Comparison of ENCODE assay signal across 30 cellular contexts in the genomic region with DNA sequence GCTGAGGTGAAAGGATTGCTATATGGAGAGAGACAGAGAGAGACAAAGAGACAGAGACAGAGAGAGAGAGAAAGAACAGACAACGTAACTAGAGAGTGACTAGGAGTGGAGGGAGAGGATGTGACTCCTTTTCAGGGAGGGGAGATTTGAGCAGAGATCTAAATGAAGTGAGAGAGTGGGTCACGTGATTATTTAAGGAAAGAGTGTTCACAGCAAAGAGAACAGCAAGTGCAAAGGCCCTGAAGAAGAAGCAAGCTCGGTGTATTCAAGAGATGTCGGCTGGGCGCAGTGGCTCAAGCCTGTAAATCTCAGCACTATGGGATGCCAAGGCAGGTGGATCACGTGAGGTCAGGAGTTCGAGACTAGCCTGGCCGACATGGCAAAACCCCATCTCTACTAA.
"Had no signal": no experiment of that assay in that cellular context is flagged by ENCODE, and none has a peak within 500 bp of the region (broad histone marks: within the 10 kb centered on the region; RNA-seq: fewer than 3 reads in every experiment).

No MANE protein-coding gene starts in this region.

- H3K36me3 ChIP-seq: neutrophil, pancreas, spleen, suprapubic skin, transverse colon, upper lobe of right lung, uterus had no signal

- H3K36me3 Mint-ChIP-seq: naive B cell; naive thymus-derived CD8-positive, alpha-beta T cell; natural killer cell treated with Interleukin-12 subunit alpha and Interleukin-12 subunit beta and Interleukin-15 and Interleukin-18, amount 100 ng/mL, for 72 hours; stimulated activated memory B cell treated with anti-CD40 and anti-IgM and Interleukin-4, amounts not matched to agents 10 μg/mL and 1 μg/mL and 100 μg/mL, for 72 hours; type B pancreatic cell had no signal

- H3K9me3 Mint-ChIP-seq: naive thymus-derived CD8-positive, alpha-beta T cell; natural killer cell treated with Interleukin-12 subunit alpha and Interleukin-12 subunit beta and Interleukin-15 and Interleukin-18, amount 100 ng/mL, for 72 hours; nephron progenitor cell; neural crest cell; stimulated activated memory B cell treated with anti-CD40 and anti-IgM and Interleukin-4, amounts not matched to agents 10 μg/mL and 1 μg/mL and 100 μg/mL, for 72 hours; stimulated activated naive CD8-positive, alpha-beta T cell treated with anti-CD3 and anti-CD28 coated beads, Interleukin-15, amount 100 ng/mL, for 72 hours; type B pancreatic cell had no signal

- H3K27me3 ChIP-seq: pancreas, suprapubic skin, testis, transverse colon, upper lobe of right lung, uterus had no signal

- H3K27ac Mint-ChIP-seq: naive thymus-derived CD8-positive, alpha-beta T cell; natural killer cell treated with Interleukin-12 subunit alpha and Interleukin-12 subunit beta and Interleukin-15 and Interleukin-18, amount 100 ng/mL, for 72 hours; nephron progenitor cell; stimulated activated memory B cell treated with anti-CD40 and anti-IgM and Interleukin-4, amounts not matched to agents 10 μg/mL and 1 μg/mL and 100 μg/mL, for 72 hours; stimulated activated naive CD8-positive, alpha-beta T cell treated with anti-CD3 and anti-CD28 coated beads, Interleukin-15, amount 100 ng/mL, for 72 hours; type B pancreatic cell had no signal

- FAIRE-seq: pancreas had no signal

- H3K27me3 Mint-ChIP-seq: type B pancreatic cell had no signal

- ATAC-seq: naive thymus-derived CD8-positive, alpha-beta T cell; natural killer cell treated with Interleukin-12 subunit alpha and Interleukin-12 subunit beta and Interleukin-15 and Interleukin-18, amount 100 ng/mL, for 72 hours; pancreas; psoas muscle; right cardiac atrium; sciatic nerve; stimulated activated memory B cell treated with anti-CD40 and anti-IgM and Interleukin-4, amounts not matched to agents 10 μg/mL and 1 μg/mL and 100 μg/mL, for 72 hours; stimulated activated naive CD8-positive, alpha-beta T cell treated with anti-CD3 and anti-CD28 coated beads, Interleukin-15, amount 100 ng/mL, for 72 hours; stimulated activated naive CD8-positive, alpha-beta T cell treated with anti-CD3 and anti-CD28 coated beads, Interleukin-15, Interleukin-2, amounts not matched to agents 100 U/mL and 50 U/mL, for 24 hours; upper lobe of right lung had no signal

- DNase-seq: naive B cell; naive thymus-derived CD8-positive, alpha-beta T cell; nephron progenitor cell; nucleus accumbens; pancreas; psoas muscle; right cardiac atrium; spleen; stimulated activated CD4-positive, alpha-beta T cell treated with anti-CD3 and anti-CD28 coated beads, Interleukin-12 subunit alpha, Interleukin-12 subunit beta, amount 100 ng/mL, for 4 hours; stimulated activated CD4-positive, alpha-beta T cell treated with anti-CD3 and anti-CD28 coated beads, Interleukin-1b, Interleukin-23, amount 100 ng/mL, for 48 hours; stimulated activated CD4-positive, alpha-beta T cell treated with anti-CD3 and anti-CD28 coated beads, Interleukin-4, amount 100 ng/mL, for 1 hour; stimulated activated CD4-positive, alpha-beta T cell treated with anti-CD3 and anti-CD28 coated beads, Interleukin-4, amount 100 ng/mL, for 4 hours; stimulated activated CD8-positive, alpha-beta memory T cell treated with anti-CD3 and anti-CD28 coated beads, Interleukin-4, amount 100 ng/mL, for 48 hours; stimulated activated naive CD4-positive, alpha-beta T cell; stimulated activated naive CD8-positive, alpha-beta T cell treated with anti-CD3 and anti-CD28 coated beads, Interleukin-15, amount 100 ng/mL, for 72 hours; stimulated activated naive CD8-positive, alpha-beta T cell treated with anti-CD3 and anti-CD28 coated beads, Interleukin-15, Interleukin-2, amounts not matched to agents 100 U/mL and 50 U/mL, for 24 hours; substantia nigra; testis; transverse colon; upper lobe of right lung; uterus had no signal

- H3K9me3 ChIP-seq: neutrophil, pancreas, psoas muscle, spleen, suprapubic skin, testis, transverse colon, upper lobe of right lung, uterus had no signal

- H3K4me2 ChIP-seq: smooth muscle cell had no signal

- H3K4me3 ChIP-seq: pancreas, psoas muscle, skin epidermis, smooth muscle cell, spleen, suprapubic skin, testis, transverse colon, upper lobe of right lung, uterus had no signal

- H3K27ac ChIP-seq: neutrophil, pancreas, psoas muscle, skin epidermis, spleen, suprapubic skin, testis, transverse colon, upper lobe of right lung, uterus had no signal

- H3K4me1 ChIP-seq: pancreas, spleen, suprapubic skin, transverse colon, upper lobe of right lung, uterus had no signal

- H3K4me3 Mint-ChIP-seq: naive B cell; naive thymus-derived CD8-positive, alpha-beta T cell; natural killer cell treated with Interleukin-12 subunit alpha and Interleukin-12 subunit beta and Interleukin-15 and Interleukin-18, amount 100 ng/mL, for 72 hours; nephron progenitor cell; neural crest cell; stimulated activated memory B cell treated with anti-CD40 and anti-IgM and Interleukin-4, amounts not matched to agents 10 μg/mL and 1 μg/mL and 100 μg/mL, for 72 hours; stimulated activated naive CD8-positive, alpha-beta T cell treated with anti-CD3 and anti-CD28 coated beads, Interleukin-15, amount 100 ng/mL, for 72 hours; type B pancreatic cell had no signal

- H3K4me1 Mint-ChIP-seq: naive B cell; naive thymus-derived CD8-positive, alpha-beta T cell; stimulated activated naive CD8-positive, alpha-beta T cell treated with anti-CD3 and anti-CD28 coated beads, Interleukin-15, amount 100 ng/mL, for 72 hours had no signal
